In genomic region chr1:112971006-112971405, GRCh38 we compare ENCODE assay signal across 20 cellular contexts.
"Had no signal": no experiment of that assay in that cellular context is flagged by ENCODE, and none has a peak within 500 bp of the region (broad histone marks: within the 10 kb centered on the region; RNA-seq: fewer than 3 reads in every experiment).

No MANE protein-coding gene starts in this region.

- H3K27me3 ChIP-seq: heart left ventricle, spleen, tibial artery had no signal

- DNase-seq: activated CD4-positive, alpha-beta memory T cell treated with anti-CD3 and anti-CD28 coated beads, Interleukin-2, amount 10 ng/mL, durations not matched to agents 7 days and 5 days; activated CD4-positive, alpha-beta T cell treated with anti-CD3 and anti-CD28 coated beads, Interleukin-2, amount 10 ng/mL, durations not matched to agents 24 days and 14 days; activated effector memory CD4-positive, alpha-beta T cell treated with Interleukin-2 at 50 U/mL for 16 hours; activated naive CD4-positive, alpha-beta T cell treated with anti-CD3 and anti-CD28 coated beads for 36 hours; activated T-cell treated with anti-CD3 and anti-CD28 coated beads, Interleukin-2, amount 50 U/mL, for 72 hours; anterior cingulate cortex; central memory CD4-positive, alpha-beta T cell; dermis blood vessel endothelial cell; effector CD8-positive, alpha-beta T cell; heart left ventricle; islet precursor cell; left cardiac atrium; midbrain; natural killer cell; retina; spleen; stimulated activated CD4-positive, alpha-beta T cell treated with anti-CD3 and anti-CD28 coated beads, Interleukin-4, amount 100 ng/mL, for 24 hours; stimulated activated naive CD8-positive, alpha-beta T cell treated with anti-CD3 and anti-CD28 coated beads, Interleukin-15, amount 100 ng/mL, for 72 hours; T-helper 17 cell; tibial artery had no signal

- H3K9me3 ChIP-seq: heart left ventricle, spleen, tibial artery had no signal

- H3K4me1 ChIP-seq: spleen, tibial artery had no signal

- H3K4me3 ChIP-seq: heart left ventricle, spleen, tibial artery had no signal

- ATAC-seq: activated T-cell treated with anti-CD3 and anti-CD28 coated beads, Interleukin-2, amount 50 U/mL, for 72 hours; heart left ventricle; left cardiac atrium; natural killer cell; stimulated activated naive CD8-positive, alpha-beta T cell treated with anti-CD3 and anti-CD28 coated beads, Interleukin-15, amount 100 ng/mL, for 72 hours; T-helper 17 cell had no signal
